In genomic region chr10:121088524-121088923, GRCh38 we compare ENCODE assay signal across 9 cellular contexts.
DNase-seq lines count a peak whose midpoint lies in the region; ATAC-seq and TF ChIP-seq lines count a peak whose summit lies in the region.
"Had no signal": no experiment of that assay in that cellular context is flagged by ENCODE, and none has a peak within 500 bp of the region (broad histone marks: within the 10 kb centered on the region; RNA-seq: fewer than 3 reads in every experiment).

No MANE protein-coding gene starts in this region.

- H3K27me3 ChIP-seq in HAP-1 (ENCODE audit: low read depth) (no peaks in the 10 kb centered on the region), endodermal cell (ENCODE audit: control insufficient read depth, insufficient read depth, low read length, poor library complexity, severe bottlenecking) (no peaks in the 10 kb centered on the region), parathyroid adenoma (ENCODE audit: control insufficient read depth, insufficient read depth, low read length) (no peaks in the 10 kb centered on the region)

- no peak overlapping the region for H3K9ac ChIP-seq in endodermal cell (ENCODE audit: extremely low read depth, low read length, poor library complexity, severe bottlenecking)
- no peak overlapping the region for H3K9ac ChIP-seq in parathyroid adenoma

- WGBS in endodermal cell (ENCODE audit: insufficient coverage in 1 of 2, insufficient read length in 1 of 2), 2 experiments, result 61 to 70% methylated on average over 3 to 6 of the region's 6 CpGs

- H3K27me3 Mint-ChIP-seq in endodermal cell (ENCODE audit: insufficient read depth), result no peaks in the 10 kb centered on the region

- in situ Hi-C loops in HAP-1 (cut with MboI; ENCODE audit: low sequenced_read_pairs), result no loop called here

- peaks cover 11% of the 10 kb centered on the region for H3K4me1 Mint-ChIP-seq in endodermal cell

- H3K4me3 Mint-ChIP-seq in endodermal cell, result no peak overlapping the region

- H3K9me3 ChIP-seq in HAP-1 (no peaks in the 10 kb centered on the region), endodermal cell (ENCODE audit: control insufficient read depth, low read length) (peaks cover 9% of the 10 kb centered on the region), parathyroid adenoma (ENCODE audit: control insufficient read depth, low read length) (no peaks in the 10 kb centered on the region)

- H3K4me1 ChIP-seq in HAP-1, result no peaks in the 10 kb centered on the region
- H3K4me1 ChIP-seq in endodermal cell (ENCODE audit: control insufficient read depth, insufficient read depth, low read length), result no peaks in the 10 kb centered on the region
- H3K4me1 ChIP-seq in parathyroid adenoma, result peaks cover 11% of the 10 kb centered on the region

- DNase-seq in HAP-1 (ENCODE audit: low spot score in 2 of 2) (peak; percentile 22 to 45), NCI-H345 treated with DMSO at 0.1 percent for 48 hours (lab: John Stamatoyannopoulos, UW; ENCODE audit: unreplicated experiment) (peak; percentile 1), endodermal cell (peak; percentile 86), EL (no peak)
- DNase-seq: GF-D8, NCI-H187 treated with DMSO at 0.1 percent for 48 hours had no signal

- ATAC-seq in HG03135 (IDR thresholded peaks at IDR 0.05; ENCODE audit: unreplicated experiment), result no peak
- no peak for ATAC-seq in GM18520 (IDR thresholded peaks at IDR 0.05; ENCODE audit: unreplicated experiment)

- H3K36me3 ChIP-seq in HAP-1 (replicated peaks) (no peaks in the 10 kb centered on the region), endodermal cell (ENCODE audit: control insufficient read depth, insufficient read depth, low read length) (no peaks in the 10 kb centered on the region), parathyroid adenoma (ENCODE audit: control insufficient read depth, insufficient read depth, low read length) (no peaks in the 10 kb centered on the region)

- H3K27ac Mint-ChIP-seq in endodermal cell, result no peak overlapping the region

- peak overlapping the region; percentile 36 for H3K4me2 ChIP-seq in parathyroid adenoma (ENCODE audit: low read length)

- no peaks in the 10 kb centered on the region for H3K36me3 Mint-ChIP-seq in endodermal cell (ENCODE audit: low read depth)

- H3K4me3 ChIP-seq in HAP-1 (no peak overlapping the region), endodermal cell (ENCODE audit: low read length) (no peak overlapping the region), parathyroid adenoma (ENCODE audit: low read depth, low read length) (no peak overlapping the region)

- H3K27ac ChIP-seq in endodermal cell (ENCODE audit: low read depth, low read length) (no peak overlapping the region), parathyroid adenoma (no peak overlapping the region)

- no peaks in the 10 kb centered on the region for H3K79me2 ChIP-seq in parathyroid adenoma

- peak; percentile 73 for TF ChIP-seq CTCF in endodermal cell (conservative IDR thresholded peaks at IDR 0.05)
- TF ChIP-seq CTCF in parathyroid adenoma (IDR thresholded peaks at IDR 0.05), result no peak

- no peak overlapping the region for H2AFZ ChIP-seq in parathyroid adenoma

- H3K9me3 Mint-ChIP-seq in endodermal cell, result peaks cover 2% of the 10 kb centered on the region
